In the genomic region with DNA sequence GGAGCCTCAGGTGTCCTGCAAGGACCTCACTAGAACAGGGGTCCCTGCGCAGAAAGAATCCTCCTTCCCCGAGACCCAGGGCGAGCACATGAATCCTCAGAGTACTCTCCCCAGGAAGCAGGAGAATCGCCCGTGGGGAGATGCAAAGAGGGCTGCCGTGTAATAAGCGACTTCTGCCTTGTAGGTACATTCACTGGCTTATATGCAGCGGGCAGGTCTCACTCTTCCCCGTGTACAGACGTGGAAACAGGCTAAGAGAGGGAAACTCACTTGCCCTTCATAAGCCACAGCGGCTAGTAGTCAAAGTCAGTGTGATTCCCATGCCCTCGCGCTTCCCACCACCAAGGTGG, we compare ENCODE assay signal across 8 cellular contexts. TPM values are rescaled to one million over a fixed set of nuclear protein-coding genes. Genes with fewer than 3 reads are reported as not detected.
DNase-seq lines count a peak whose midpoint lies in the region; ATAC-seq and TF ChIP-seq lines count a peak whose summit lies in the region.

No MANE protein-coding gene starts in this region.

- no peaks in the 10 kb centered on the region for H4K20me1 ChIP-seq in neural cell (ENCODE audit: insufficient read depth)

- no peaks in the 10 kb centered on the region for H3K79me2 ChIP-seq in neural cell (replicated peaks; ENCODE audit: insufficient read depth, low read length)

- H3K4me1 Mint-ChIP-seq in effector memory CD8-positive, alpha-beta T cell (ENCODE audit: low read depth in 2 of 2), result peaks cover 27 to 34% of the 10 kb centered on the region in 2 donors

- TF ChIP-seq CTCF in neural cell (IDR thresholded peaks at IDR 0.05; ENCODE audit: poor library complexity, severe bottlenecking), result no peak
- no peak for TF ChIP-seq CTCF in adrenal gland (IDR thresholded peaks at IDR 0.05)

- no peak for TF ChIP-seq RAD21 in neural cell (conservative IDR thresholded peaks at IDR 0.05)

- H3K4me3 ChIP-seq in neural cell (ENCODE audit: low read length), result peak overlapping the region; percentile 78
- peak overlapping the region in 1 of 4 donors; percentile 65 for H3K4me3 ChIP-seq in adrenal gland

- H2AFZ ChIP-seq in neural cell (ENCODE audit: low read depth, low read length), result peak overlapping the region; percentile 11

- no peak for ATAC-seq in effector memory CD8-positive, alpha-beta T cell (replicated peaks)

- TF ChIP-seq EP300 in neural cell (conservative IDR thresholded peaks at IDR 0.05; ENCODE audit: poor library complexity, severe bottlenecking), result no peak

- H3K27me3 ChIP-seq in neural cell (ENCODE audit: insufficient read depth, low read depth, low read length) (peaks cover 4% of the 10 kb centered on the region), adrenal gland (no peaks in the 10 kb centered on the region)

- intact Hi-C loops in adrenal gland (cut with DNase I), result no loop called here

- H3K36me3 ChIP-seq in neural cell (ENCODE audit: insufficient read depth, low read length) (no peaks in the 10 kb centered on the region), adrenal gland (replicated peaks in 1 of 2) (no peaks in the 10 kb centered on the region)

- peaks cover 18 to 20% of the 10 kb centered on the region in 2 donors for H3K4me1 ChIP-seq in adrenal gland (replicated peaks in 1 of 2)

- DNase-seq in NCI-H748 (lab: John Stamatoyannopoulos, UW; ENCODE audit: unreplicated experiment) (peak; percentile 35), NCI-H748 treated with DMSO at 0.1 percent for 48 hours (lab: John Stamatoyannopoulos, UW) (no peak), NCI-H526 (lab: John Stamatoyannopoulos, UW) (peak; percentile 67 to 71), EL (no peak), foreskin melanocyte (no peak), adrenal gland (no peak)
- DNase-seq in effector memory CD8-positive, alpha-beta T cell, result peak in 1 of 3 experiments; percentile 21

- H3K9ac ChIP-seq in neural cell (ENCODE audit: low read length), result no peak overlapping the region

- H3K36me3 Mint-ChIP-seq in effector memory CD8-positive, alpha-beta T cell (ENCODE audit: insufficient read depth), result peaks cover 13% of the 10 kb centered on the region

- peak overlapping the region; percentile 80 for H3K4me3 Mint-ChIP-seq in effector memory CD8-positive, alpha-beta T cell

- H3K27me3 Mint-ChIP-seq in effector memory CD8-positive, alpha-beta T cell, result no peaks in the 10 kb centered on the region

- H3K27ac Mint-ChIP-seq in effector memory CD8-positive, alpha-beta T cell, result no peak overlapping the region

- peak overlapping the region; percentile 56 for H3K4me2 ChIP-seq in neural cell (ENCODE audit: low read length)

- WGBS in adrenal gland, 4 donors, result 0 to 3% (median 2%) methylated on average over 3 to 13 of the region's 13 CpGs

- H3K9me3 ChIP-seq in neural cell (ENCODE audit: low read length) (no peaks in the 10 kb centered on the region), adrenal gland (replicated peaks in 1 of 3) (no peaks in the 10 kb centered on the region)

- TF ChIP-seq POLR2A in adrenal gland (IDR thresholded peaks at IDR 0.05), result no peak

- no peaks in the 10 kb centered on the region for H3F3A ChIP-seq in neural cell (ENCODE audit: insufficient read depth, low read length, poor library complexity, severe bottlenecking)

- no peak overlapping the region for H3K27ac ChIP-seq in neural cell (ENCODE audit: low read length)
- H3K27ac ChIP-seq in adrenal gland, result peak overlapping the region in 1 of 5 donors; percentile 85

- H3K9me3 Mint-ChIP-seq in effector memory CD8-positive, alpha-beta T cell, result no peaks in the 10 kb centered on the region

- H3K9me2 ChIP-seq in neural cell (ENCODE audit: insufficient read depth, low read length), result no peaks in the 10 kb centered on the region

TF ChIP-seq in neural cell, 6 proteins besides CTCF, POLR2A, EP300 and RAD21:
- TF ChIP-seq SMC3 (conservative IDR thresholded peaks at IDR 0.05; ENCODE audit: poor library complexity), result no peak
- no peak for TF ChIP-seq EZH2 (IDR thresholded peaks at IDR 0.05; ENCODE audit: borderline replicate concordance, insufficient read depth, low read length, poor library complexity, severe bottlenecking)
- no peak for TF ChIP-seq TAF1 (IDR thresholded peaks at IDR 0.05; ENCODE audit: low read depth)
- TF ChIP-seq POLR2AphosphoS5 (IDR thresholded peaks at IDR 0.05), result no peak
- TF ChIP-seq REST (IDR thresholded peaks at IDR 0.05; ENCODE audit: borderline replicate concordance), result no peak
- no peak for TF ChIP-seq MXI1 (conservative IDR thresholded peaks at IDR 0.05; ENCODE audit: poor library complexity, severe bottlenecking)

RNA-seq across cellular contexts. Expression of gene PIF1, which starts 0.4 kb away (rescaled TPM):
- polyA plus RNA-seq in neural cell, result 0.58 and 0.78 TPM in 2 replicates
- polyA minus RNA-seq in neural cell, result 0.23 and 0.49 TPM in 2 replicates
- 1 to 10 TPM in 5 of 8 donors, under 1 TPM in 3; 0.26 to 3.8 (median 1.7) TPM for total RNA-seq in adrenal gland
- polyA plus RNA-seq in adrenal gland, result 1 to 10 TPM in 2 of 3 donors, under 1 TPM in 1; 0.33 to 6.0 (median 3.0) TPM

RNA-seq across cellular contexts. Expression of gene PLEKHO2, which starts 16.7 kb away (rescaled TPM):
- polyA plus RNA-seq in neural cell, result 0.88 and 1.3 TPM in 2 replicates
- 1.2 and 1.6 TPM in 2 replicates for polyA minus RNA-seq in neural cell
- 10 to 100 TPM; 31.3 to 62.9 (median 50.3) TPM for total RNA-seq in adrenal gland
- polyA plus RNA-seq in adrenal gland, result 10 to 100 TPM; 20.4 to 49.3 (median 33.7) TPM

RNA-seq across cellular contexts. Expression of gene RBPMS2, which starts 49.7 kb away (rescaled TPM):
- not detected in 2 replicates for polyA plus RNA-seq in neural cell
- polyA minus RNA-seq in neural cell, result not detected in 2 replicates
- 1 to 10 TPM in 7 of 8 donors, not detected in 1; 3.0 to 6.3 (median 4.0) TPM for total RNA-seq in adrenal gland
- 1 to 10 TPM; 2.6 to 6.1 (median 4.0) TPM for polyA plus RNA-seq in adrenal gland

Comparison
In these comparisons a context has a peak if more than half of its experiments do, and no peak if none do; other contexts are left out.
1. DNase-seq: peak in NCI-H748 (single experiment) and NCI-H526 (2 of 2); none in NCI-H748 treated with DMSO at 0.1 percent for 48 hours (single experiment), EL (single experiment), foreskin melanocyte (single experiment) and adrenal gland (0 of 7).